8 cellular contexts compared by ENCODE assay signal in genomic region chr2:95166065-95166763, GRCh38. TPM values are rescaled to one million over a fixed set of nuclear protein-coding genes. Genes with fewer than 3 reads are reported as not detected.
DNase-seq lines count a peak whose midpoint lies in the region; ATAC-seq and TF ChIP-seq lines count a peak whose summit lies in the region.

No MANE protein-coding gene starts in this region.

- no peak for DNase-seq in colonic mucosa
- DNase-seq in GF-D8 (lab: John Stamatoyannopoulos, UW) = no peak
- DNase-seq in stimulated activated CD4-positive, alpha-beta T cell treated with anti-CD3 and anti-CD28 coated beads, Interleukin-1b, Interleukin-23, amount 100 ng/mL, for 48 hours = no peak

- intact Hi-C loops in colonic mucosa (cut with DNase I) = loop anchor here (5.0 kb wide), 1 partner anchor 41 kb away; the partner anchor contains the start of gene ZNF892

- H3K27ac ChIP-seq in 22Rv1 = peak overlapping the region; percentile 86
- no peak overlapping the region for H3K27ac ChIP-seq in HUES6 (ENCODE audit: low read depth, low read length)
- H3K27ac ChIP-seq in colonic mucosa = peak overlapping the region; percentile 89
- peak overlapping the region; percentile 98 for H3K27ac ChIP-seq in muscle layer of duodenum (ENCODE audit: low read length)

- H3K4me3 ChIP-seq in HUES6 (ENCODE audit: low read depth, low read length) = peak overlapping the region; percentile 91
- H3K4me3 ChIP-seq in colonic mucosa = peak overlapping the region; percentile 94
- H3K4me3 ChIP-seq in muscle layer of duodenum (ENCODE audit: low read depth in 1 of 2, low read length in 2 of 2) = peak overlapping the region; percentile 89 to 97

- peak overlapping the region; percentile 72 for H3K9ac ChIP-seq in HUES6 (ENCODE audit: low read length)
- peak overlapping the region; percentile 56 to 76 for H3K9ac ChIP-seq in colonic mucosa (ENCODE audit: low read depth in 2 of 2, low read length in 2 of 2)

- peaks cover 6% of the 10 kb centered on the region for H3K4me1 ChIP-seq in HUES6 (ENCODE audit: control insufficient read depth, insufficient read depth, low read length)
- H3K4me1 ChIP-seq in colonic mucosa = peaks cover 7% of the 10 kb centered on the region
- H3K4me1 ChIP-seq in muscle layer of duodenum (ENCODE audit: control insufficient read depth in 1 of 2, insufficient read depth in 2 of 2, low read length in 2 of 2) = peaks cover 10 to 17% of the 10 kb centered on the region in 2 donors

- H3K9me3 ChIP-seq in HUES6 (ENCODE audit: control insufficient read depth, insufficient read depth, low read depth, low read length) (no peaks in the 10 kb centered on the region), colonic mucosa (no peaks in the 10 kb centered on the region), muscle layer of duodenum (ENCODE audit: control insufficient read depth in 1 of 2, low read length in 2 of 2) (no peaks in the 10 kb centered on the region)

- TF ChIP-seq CTCF in 22Rv1 (IDR thresholded peaks at IDR 0.05) (no peak), colonic mucosa (IDR thresholded peaks at IDR 0.05) (no peak)

- no peaks in the 10 kb centered on the region; the same call in 1 of the 2 replicates for H3K36me3 ChIP-seq in HUES6 (ENCODE audit: control insufficient read depth, insufficient read depth, low read length)
- no peaks in the 10 kb centered on the region for H3K36me3 ChIP-seq in colonic mucosa
- no peaks in the 10 kb centered on the region for H3K36me3 ChIP-seq in muscle layer of duodenum (ENCODE audit: control insufficient read depth in 1 of 2, insufficient read depth in 2 of 2, low read length in 2 of 2)

- peak; percentile 16 for ATAC-seq in GM19023 (IDR thresholded peaks at IDR 0.05; ENCODE audit: unreplicated experiment)
- no peak for ATAC-seq in HG03571 (IDR thresholded peaks at IDR 0.05; ENCODE audit: unreplicated experiment)

- no peaks in the 10 kb centered on the region for H3K27me3 ChIP-seq in HUES6 (ENCODE audit: control insufficient read depth, insufficient read depth, low read length)
- no peaks in the 10 kb centered on the region for H3K27me3 ChIP-seq in colonic mucosa
- H3K27me3 ChIP-seq in muscle layer of duodenum (ENCODE audit: low read depth, low read length) = no peaks in the 10 kb centered on the region

RNA-seq across cellular contexts. Expression of gene ZNF2, which starts 0.6 kb away (rescaled TPM):
- 1 to 10 TPM; 3.3 to 3.5 TPM for total RNA-seq in colonic mucosa

RNA-seq across cellular contexts. Expression of gene ZNF514, which starts 6.6 kb away (rescaled TPM):
- 10 to 100 TPM; 12.8 to 15.6 TPM for total RNA-seq in colonic mucosa

RNA-seq across cellular contexts. Expression of gene ZNF892, which starts 41.1 kb away (rescaled TPM):
- total RNA-seq in colonic mucosa = 1 to 10 TPM; 2.2 to 2.6 TPM

RNA-seq across cellular contexts. Expression of gene MRPS5, which starts 44.6 kb away (rescaled TPM):
- total RNA-seq in colonic mucosa = 10 to 100 TPM; 68.8 to 87.3 TPM
